Comparison of ENCODE assay signal across 18 cellular contexts in genomic region chr1:224613486-224613885, GRCh38.
"Had no signal": no experiment of that assay in that cellular context is flagged by ENCODE, and none has a peak within 500 bp of the region (broad histone marks: within the 10 kb centered on the region; RNA-seq: fewer than 3 reads in every experiment).

No MANE protein-coding gene starts in this region.

- ATAC-seq: naive thymus-derived CD8-positive, alpha-beta T cell; natural killer cell; natural killer cell treated with Interleukin-12 subunit alpha and Interleukin-12 subunit beta and Interleukin-15 and Interleukin-18, amount 100 ng/mL, for 72 hours; pancreas; psoas muscle; right cardiac atrium; right lobe of liver; sciatic nerve had no signal

- H3K27ac ChIP-seq: neural progenitor cell, neutrophil, ovary, pancreas, parathyroid adenoma, prostate gland, psoas muscle, right atrium auricular region, right lobe of liver, sigmoid colon, skin epidermis, spleen had no signal

- H3K4me3 ChIP-seq: neural progenitor cell, ovary, pancreas, prostate gland, psoas muscle, right atrium auricular region, right lobe of liver, sigmoid colon, skin epidermis, smooth muscle cell, spleen had no signal

- H3K4me1 ChIP-seq: parathyroid adenoma had no signal

- H3K9me3 ChIP-seq: neutrophil, ovary, pancreas, prostate gland, psoas muscle, right atrium auricular region, right lobe of liver, sigmoid colon, spleen had no signal

- H3K36me3 ChIP-seq: neural progenitor cell, neutrophil, ovary, pancreas, prostate gland, right atrium auricular region, right lobe of liver, sigmoid colon, spleen had no signal
